42 cellular contexts compared by ENCODE assay signal in the genomic region with DNA sequence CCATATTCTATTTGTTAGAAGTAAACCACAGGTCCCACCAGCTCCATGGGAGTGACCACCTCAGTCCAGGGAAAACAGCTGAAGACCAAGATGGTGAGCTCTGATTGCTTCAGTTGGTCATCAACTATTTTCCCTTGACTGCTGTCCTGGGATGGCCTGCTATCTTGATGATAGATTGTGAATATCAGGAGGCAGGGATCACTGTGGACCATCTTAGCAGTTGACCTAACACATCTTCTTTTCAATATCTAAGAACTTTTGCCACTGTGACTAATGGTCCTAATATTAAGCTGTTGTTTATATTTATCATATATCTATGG. TPM values are rescaled to one million over a fixed set of nuclear protein-coding genes. Genes with fewer than 3 reads are reported as not detected.
DNase-seq lines count a peak whose midpoint lies in the region; ATAC-seq, FAIRE-seq and TF ChIP-seq lines count a peak whose summit lies in the region.
"Had no signal": no experiment of that assay in that cellular context is flagged by ENCODE, and none has a peak within 500 bp of the region (broad histone marks: within the 10 kb centered on the region; RNA-seq: fewer than 3 reads in every experiment).

No MANE protein-coding gene starts in this region.

- H3K9me3 Mint-ChIP-seq in astrocyte (ENCODE audit: unreplicated experiment): peaks cover 3% of the 10 kb centered on the region
- H3K9me3 Mint-ChIP-seq: CD4-positive, alpha-beta T cell; CD8-positive, alpha-beta T cell had no signal

- no peak overlapping the region for H3K9ac ChIP-seq in astrocyte (ENCODE audit: low read length)
- H3K9ac ChIP-seq in K562 (ENCODE audit: insufficient read depth in 1 of 2, low read depth in 2 of 2, low read length in 2 of 2): no peak overlapping the region
- H3K9ac ChIP-seq: BLaER1; BLaER1 treated with 17β-estradiol and CSF1 and Interleukin-3, amounts not matched to agents 10 nM and 100 nM had no signal

- no peaks in the 10 kb centered on the region for H3K27me3 ChIP-seq in astrocyte (ENCODE audit: insufficient read depth, low read length)
- no peaks in the 10 kb centered on the region for H3K27me3 ChIP-seq in K562 (ENCODE audit: control insufficient read depth in 2 of 2, insufficient read depth in 2 of 2, low read length in 2 of 2)
- no peaks in the 10 kb centered on the region for H3K27me3 ChIP-seq in osteoblast (ENCODE audit: insufficient read depth, low read length)
- H3K27me3 ChIP-seq in prostate gland (replicated peaks; ENCODE audit: insufficient read depth): no peaks in the 10 kb centered on the region

- DNase-seq in GM19239 (ENCODE audit: insufficient read length, low spot score): no peak
- DNase-seq in astrocyte (ENCODE audit: low read depth): no peak
- DNase-seq in K562 (ENCODE audit: extremely low read depth in 1 of 4, low spot score in 3 of 4): no peak
- DNase-seq in osteoblast (ENCODE audit: insufficient read length, low spot score, missing footprints): no peak
- DNase-seq in prostate gland (ENCODE audit: low spot score): no peak
- no peak for DNase-seq in glomerular visceral epithelial cell (ENCODE audit: extremely low spot score)
- DNase-seq: 8988T; ACHN; AML-193; BE2C; C1 segment of cervical spinal cord; Caco-2; Calu3; CD4-positive, alpha-beta memory T cell; CD4-positive, alpha-beta T cell; CD4-positive, CD25-positive, alpha-beta regulatory T cell; CD8-positive, alpha-beta memory T cell; CD8-positive, alpha-beta T cell; COR-L47; DMS 273 treated with DMSO at 0.1 percent for 48 hours; DMS153; DMS53; DMS79; DMS79 treated with DMSO at 0.1 percent for 48 hours; DND-41; EL had no signal

- no peaks in the 10 kb centered on the region for H3K36me3 Mint-ChIP-seq in astrocyte (ENCODE audit: low read depth, unreplicated experiment)
- H3K36me3 Mint-ChIP-seq: CD4-positive, alpha-beta memory T cell; CD4-positive, CD25-positive, alpha-beta regulatory T cell; CD8-positive, alpha-beta T cell had no signal

- H3K27me3 Mint-ChIP-seq in astrocyte (ENCODE audit: low read depth, unreplicated experiment): peaks cover 2% of the 10 kb centered on the region
- H3K27me3 Mint-ChIP-seq: B cell had no signal

- H3K4me3 ChIP-seq in astrocyte (ENCODE audit: insufficient read depth, low read depth, low read length): no peak overlapping the region
- H3K4me3 ChIP-seq in K562: no peak overlapping the region
- H3K4me3 ChIP-seq in osteoblast (ENCODE audit: insufficient read depth, low read length): no peak overlapping the region
- H3K4me3 ChIP-seq in prostate gland: no peak overlapping the region
- H3K4me3 ChIP-seq: A549; BLaER1; BLaER1 treated with 17β-estradiol and CSF1 and Interleukin-3, amounts not matched to agents 10 nM and 100 nM had no signal

- H2AFZ ChIP-seq in astrocyte (ENCODE audit: low read depth, low read length) (no peak overlapping the region), K562 (ENCODE audit: low read depth, low read length) (no peak overlapping the region), osteoblast (ENCODE audit: low read length) (no peak overlapping the region)

- no peaks in the 10 kb centered on the region for H3K9me3 ChIP-seq in astrocyte (ENCODE audit: insufficient read depth, low read depth, low read length)
- no peaks in the 10 kb centered on the region for H3K9me3 ChIP-seq in K562 (replicated peaks; ENCODE audit: control insufficient read depth, insufficient read depth, low read depth, low read length)
- H3K9me3 ChIP-seq in osteoblast (ENCODE audit: low read depth, low read length): no peaks in the 10 kb centered on the region
- no peaks in the 10 kb centered on the region for H3K9me3 ChIP-seq in prostate gland
- H3K9me3 ChIP-seq: A549, BE2C, BLaER1, Caco-2 had no signal

- no peak overlapping the region for H3K27ac ChIP-seq in astrocyte (ENCODE audit: low read depth, low read length)
- H3K27ac ChIP-seq in K562 (ENCODE audit: extremely low read depth, low read depth, low read length): no peak overlapping the region
- H3K27ac ChIP-seq in osteoblast (ENCODE audit: low read depth, low read length): peak overlapping the region; percentile 46
- no peak overlapping the region for H3K27ac ChIP-seq in prostate gland
- H3K27ac ChIP-seq: 22Rv1; A549; BLaER1; BLaER1 treated with 17β-estradiol and CSF1 and Interleukin-3, amounts not matched to agents 10 nM and 100 nM; C4-2B had no signal

- H3K27ac Mint-ChIP-seq in astrocyte (ENCODE audit: unreplicated experiment): no peak overlapping the region
- H3K27ac Mint-ChIP-seq: B cell; CD14-positive monocyte; CD4-positive, alpha-beta memory T cell; CD4-positive, alpha-beta T cell; CD4-positive, CD25-positive, alpha-beta regulatory T cell; CD8-positive, alpha-beta memory T cell; CD8-positive, alpha-beta T cell had no signal

- POLR2A ChIA-PET in K562 (lab: Yijun Ruan, JAX): interaction anchor here (0.8 to 1.2 kb wide), 2 partner anchors 27 to 506 kb away, joined by 3 to 4 read pairs; no protein-coding TSS in a partner anchor

- CTCF ChIA-PET in K562 (lab: Yijun Ruan, JAX; ENCODE audit: low intra/inter-chr PET ratio): no interaction called here

- H3K79me2 ChIP-seq in astrocyte (ENCODE audit: insufficient read depth, low read length) (no peaks in the 10 kb centered on the region), K562 (ENCODE audit: control insufficient read depth, insufficient read depth, low read length) (no peaks in the 10 kb centered on the region), osteoblast (ENCODE audit: insufficient read depth, low read length) (no peaks in the 10 kb centered on the region)

- H3K4me1 ChIP-seq in astrocyte (ENCODE audit: insufficient read depth, low read length): no peaks in the 10 kb centered on the region
- H3K4me1 ChIP-seq in K562 (replicated peaks in 1 of 2; ENCODE audit: control insufficient read depth in 2 of 2, insufficient read depth in 2 of 2, low read length in 2 of 2): peaks cover 0 to 5% of the 10 kb centered on the region in 2 experiments; a peak in 1 of 5 replicates
- no peaks in the 10 kb centered on the region for H3K4me1 ChIP-seq in osteoblast (ENCODE audit: insufficient read depth, low read length)
- no peaks in the 10 kb centered on the region for H3K4me1 ChIP-seq in prostate gland (replicated peaks)
- H3K4me1 ChIP-seq: A549, BE2C, BLaER1, Caco-2 had no signal

- no peak for TF ChIP-seq RAD21 in K562 (CRISPR knock-in tag; conservative IDR thresholded peaks at IDR 0.05 in 1 of 2, IDR thresholded peaks at IDR 0.05 in 1 of 2)

- no peak for TF ChIP-seq CTCF in astrocyte (IDR thresholded peaks at IDR 0.05; ENCODE audit: insufficient read depth, low read depth, low read length)
- TF ChIP-seq CTCF in K562 (IDR thresholded peaks at IDR 0.05 in 2 of 3, conservative IDR thresholded peaks at IDR 0.05 in 1 of 3; ENCODE audit: insufficient read depth in 2 of 3, low read depth in 1 of 3, low read length in 3 of 3): no peak
- TF ChIP-seq CTCF in osteoblast (IDR thresholded peaks at IDR 0.05; ENCODE audit: extremely low read depth, low read depth, low read length): no peak
- TF ChIP-seq CTCF in prostate gland (IDR thresholded peaks at IDR 0.05): no peak

- intact Hi-C loops in K562 (cut with micrococcal nuclease) (no loop called here), prostate gland (cut with DNase I) (no loop called here)

- BruUV-seq in K562 (replicated peaks; lab: Mats Ljungman, UMichigan): no TSS peak

- no peak for TF ChIP-seq POLR2A in K562 (conservative IDR thresholded peaks at IDR 0.05)
- TF ChIP-seq POLR2A in prostate gland (IDR thresholded peaks at IDR 0.05): no peak

- H3K36me3 ChIP-seq in astrocyte (ENCODE audit: insufficient read depth, low read length) (no peaks in the 10 kb centered on the region), K562 (ENCODE audit: control insufficient read depth, insufficient read depth, low read length) (no peaks in the 10 kb centered on the region), osteoblast (ENCODE audit: insufficient read depth, low read length) (no peaks in the 10 kb centered on the region), prostate gland (no peaks in the 10 kb centered on the region)
- H3K36me3 ChIP-seq: BE2C, BLaER1 had no signal

- H3K9me1 ChIP-seq in K562 (ENCODE audit: control insufficient read depth, insufficient read depth, low read length): no peaks in the 10 kb centered on the region

- H3K4me3 Mint-ChIP-seq in astrocyte (ENCODE audit: unreplicated experiment): no peak overlapping the region
- H3K4me3 Mint-ChIP-seq: B cell; CD14-positive monocyte; CD4-positive, alpha-beta memory T cell; CD4-positive, alpha-beta T cell; CD4-positive, CD25-positive, alpha-beta regulatory T cell; CD8-positive, alpha-beta memory T cell; CD8-positive, alpha-beta T cell had no signal

- FAIRE-seq in GM19239 (lab: Jason Lieb, UNC) (peak; percentile 33), astrocyte (lab: Jason Lieb, UNC) (peak; percentile 97), K562 (lab: Jason Lieb, UNC) (no peak)
- FAIRE-seq: A204.1, D721Med had no signal

- H3K4me2 ChIP-seq in astrocyte (ENCODE audit: low read length) (no peak overlapping the region), K562 (ENCODE audit: insufficient read depth, low read length) (no peak overlapping the region), osteoblast (ENCODE audit: insufficient read depth, low read length) (no peak overlapping the region)
- H3K4me2 ChIP-seq: A549; BLaER1; BLaER1 treated with 17β-estradiol and CSF1 and Interleukin-3, amounts not matched to agents 10 nM and 100 nM had no signal

- H4K20me1 ChIP-seq in astrocyte (ENCODE audit: insufficient read depth, low read length) (no peaks in the 10 kb centered on the region), K562 (replicated peaks; ENCODE audit: control insufficient read depth, insufficient read depth, low read length) (no peaks in the 10 kb centered on the region), osteoblast (ENCODE audit: insufficient read depth, low read length) (no peaks in the 10 kb centered on the region)
- H4K20me1 ChIP-seq: BLaER1 had no signal

- in situ Hi-C loops in K562 (cut with MboI): no loop called here

- ATAC-seq in K562 (no peak), HG03571 (IDR thresholded peaks at IDR 0.05; ENCODE audit: unreplicated experiment) (no peak), GM18502 (IDR thresholded peaks at IDR 0.05; ENCODE audit: poor library complexity, unreplicated experiment) (no peak)
- ATAC-seq: A549; CD8-positive, alpha-beta T cell had no signal

- TF ChIP-seq EP300 in K562 (IDR thresholded peaks at IDR 0.05; ENCODE audit: low read length): no peak

- no peaks in the 10 kb centered on the region for H3K4me1 Mint-ChIP-seq in astrocyte (ENCODE audit: low read depth, unreplicated experiment)
- H3K4me1 Mint-ChIP-seq: CD4-positive, CD25-positive, alpha-beta regulatory T cell had no signal

RNA-seq across cellular contexts. Expression of a gene that starts 16.1 kb away (rescaled TPM):
- not detected in 2 replicates for total RNA-seq in astrocyte
- total RNA-seq in K562 (2011; cell fraction: chromatin; rRNA removed; ENCODE audit: low replicate concordance): not detected in 2 replicates
- not detected in 2 replicates for total RNA-seq in K562 (2011; cell fraction: nucleolus; rRNA removed)
- not detected in 2 replicates for total RNA-seq in K562 (2011; cell fraction: nucleoplasm; rRNA removed)
- total RNA-seq in K562 (2014; rRNA removed): not detected in 2 replicates
- total RNA-seq in K562 (2014; rRNA removed; fragmentation: Illumina TruSeq; extraction: Trizol): not detected in 2 replicates
- not detected in 2 replicates for total RNA-seq in K562 (2015; rRNA removed; fragmentation: Illumina TruSeq; extraction: Trizol)
- not detected in 2 replicates for total RNA-seq in K562 (2021)
- not detected in 2 replicates for polyA plus RNA-seq in K562 (2011; rRNA removed)
- not detected in 2 replicates for polyA plus RNA-seq in K562 (2011; cell fraction: cytosol; rRNA removed)
- not detected in 2 replicates for polyA plus RNA-seq in K562 (2011; cell fraction: nucleus; rRNA removed)
- 0.13 and 0.32 TPM in 2 replicates for polyA plus RNA-seq in K562 (2012)
- not detected in 2 replicates for polyA plus RNA-seq in K562 (2014; fragmentation: Illumina TruSeq; extraction: Trizol)
- polyA plus RNA-seq in K562 (2014; fragmentation: Nextera tagmentation; extraction: Ambion mirVana): not detected
- not detected in 2 replicates for polyA plus RNA-seq in K562 (2014; rRNA removed)
- polyA minus RNA-seq in K562 (2011; rRNA and poly(A)+ RNA removed): not detected in 2 replicates
- polyA minus RNA-seq in K562 (2011; cell fraction: cytosol; rRNA and poly(A)+ RNA removed): not detected in 2 replicates
- not detected in 2 replicates for polyA minus RNA-seq in K562 (2011; cell fraction: nucleus; rRNA and poly(A)+ RNA removed)
- under 0.01 TPM in 1 of 2 replicates, not detected in the other for total RNA-seq in osteoblast
- total RNA-seq in prostate gland: under 1 TPM; 0.18 to 0.57 TPM
- total RNA-seq: A172; A673; Caco-2; Calu3; CD4-positive, CD25-positive, alpha-beta regulatory T cell; CD8-positive, alpha-beta T cell; Daoy had no signal
- polyA plus RNA-seq: A549; AG04450; BJ; CD4-positive, alpha-beta memory T cell; CD4-positive, CD25-positive, alpha-beta regulatory T cell; CD8-positive, alpha-beta memory T cell had no signal

RNA-seq across cellular contexts. Expression of a gene that starts 52.4 kb away (rescaled TPM):
- total RNA-seq in astrocyte: 3,722 and 4,388 TPM in 2 replicates
- total RNA-seq in K562 (2011; cell fraction: chromatin; rRNA removed; ENCODE audit: low replicate concordance): 101 and 112 TPM in 2 replicates
- total RNA-seq in K562 (2011; cell fraction: nucleolus; rRNA removed): 168 and 187 TPM in 2 replicates
- total RNA-seq in K562 (2011; cell fraction: nucleoplasm; rRNA removed): 227 and 306 TPM in 2 replicates
- 1,035 and 1,094 TPM in 2 replicates for total RNA-seq in K562 (2014; rRNA removed)
- total RNA-seq in K562 (2014; rRNA removed; fragmentation: Illumina TruSeq; extraction: Trizol): 1,529 and 1,745 TPM in 2 replicates
- total RNA-seq in K562 (2015; rRNA removed; fragmentation: Illumina TruSeq; extraction: Trizol): 1,145 and 1,178 TPM in 2 replicates
- 1,266 and 1,292 TPM in 2 replicates for total RNA-seq in K562 (2021)
- 1,337 and 1,853 TPM in 2 replicates for polyA plus RNA-seq in K562 (2011; rRNA removed)
- polyA plus RNA-seq in K562 (2011; cell fraction: cytosol; rRNA removed): 358 and 852 TPM in 2 replicates
- polyA plus RNA-seq in K562 (2011; cell fraction: nucleus; rRNA removed): 404 and 705 TPM in 2 replicates
- polyA plus RNA-seq in K562 (2012): 2,539 and 2,674 TPM in 2 replicates
- polyA plus RNA-seq in K562 (2014; fragmentation: Illumina TruSeq; extraction: Trizol): 1,680 and 2,424 TPM in 2 replicates
- polyA plus RNA-seq in K562 (2014; fragmentation: Nextera tagmentation; extraction: Ambion mirVana): 1,000 to 10,000 TPM; 1,688 to 2,035 TPM
- polyA plus RNA-seq in K562 (2014; rRNA removed): 1,576 and 1,785 TPM in 2 replicates
- polyA minus RNA-seq in K562 (2011; rRNA and poly(A)+ RNA removed): 876 and 1,337 TPM in 2 replicates
- 265 and 346 TPM in 2 replicates for polyA minus RNA-seq in K562 (2011; cell fraction: cytosol; rRNA and poly(A)+ RNA removed)
- polyA minus RNA-seq in K562 (2011; cell fraction: nucleus; rRNA and poly(A)+ RNA removed): 112 and 295 TPM in 2 replicates
- 5,120 and 5,652 TPM in 2 replicates for total RNA-seq in osteoblast
- 1,000 to 10,000 TPM; 1,116 to 1,330 TPM for total RNA-seq in prostate gland

RNA-seq across cellular contexts. Expression of a gene that starts 55.7 kb away (rescaled TPM):
- total RNA-seq in astrocyte: 0.07 TPM in 1 of 2 replicates, not detected in the other
- not detected in 2 replicates for total RNA-seq in K562 (2011; cell fraction: chromatin; rRNA removed; ENCODE audit: low replicate concordance)
- not detected in 2 replicates for total RNA-seq in K562 (2011; cell fraction: nucleolus; rRNA removed)
- not detected in 2 replicates for total RNA-seq in K562 (2011; cell fraction: nucleoplasm; rRNA removed)
- total RNA-seq in K562 (2014; rRNA removed): not detected in 2 replicates
- total RNA-seq in K562 (2014; rRNA removed; fragmentation: Illumina TruSeq; extraction: Trizol): not detected in 2 replicates
- total RNA-seq in K562 (2015; rRNA removed; fragmentation: Illumina TruSeq; extraction: Trizol): not detected in 2 replicates
- total RNA-seq in K562 (2021): 0.07 TPM in 1 of 2 replicates, not detected in the other
- not detected in 2 replicates for polyA plus RNA-seq in K562 (2011; rRNA removed)
- not detected in 2 replicates for polyA plus RNA-seq in K562 (2011; cell fraction: cytosol; rRNA removed)
- not detected in 2 replicates for polyA plus RNA-seq in K562 (2011; cell fraction: nucleus; rRNA removed)
- 0.09 and 0.21 TPM in 2 replicates for polyA plus RNA-seq in K562 (2012)
- not detected in 2 replicates for polyA plus RNA-seq in K562 (2014; fragmentation: Illumina TruSeq; extraction: Trizol)
- under 1 TPM; 0.04 to 0.13 TPM for polyA plus RNA-seq in K562 (2014; fragmentation: Nextera tagmentation; extraction: Ambion mirVana)
- polyA plus RNA-seq in K562 (2014; rRNA removed): not detected in 2 replicates
- not detected in 2 replicates for polyA minus RNA-seq in K562 (2011; rRNA and poly(A)+ RNA removed)
- polyA minus RNA-seq in K562 (2011; cell fraction: cytosol; rRNA and poly(A)+ RNA removed): not detected in 2 replicates
- polyA minus RNA-seq in K562 (2011; cell fraction: nucleus; rRNA and poly(A)+ RNA removed): not detected in 2 replicates
- under 0.01 TPM in 1 of 2 replicates, not detected in the other for total RNA-seq in osteoblast
- total RNA-seq in prostate gland: 1 to 10 TPM in 1 of 2 donors, under 1 TPM in 1; 0.57 to 1.6 TPM
- total RNA-seq: A172; Calu3; CD4-positive, CD25-positive, alpha-beta regulatory T cell; CD8-positive, alpha-beta memory T cell; Daoy had no signal
- polyA plus RNA-seq: A549; AG04450; BJ; CD8-positive, alpha-beta memory T cell had no signal
